15 cellular contexts compared by ENCODE assay signal in the genomic region with DNA sequence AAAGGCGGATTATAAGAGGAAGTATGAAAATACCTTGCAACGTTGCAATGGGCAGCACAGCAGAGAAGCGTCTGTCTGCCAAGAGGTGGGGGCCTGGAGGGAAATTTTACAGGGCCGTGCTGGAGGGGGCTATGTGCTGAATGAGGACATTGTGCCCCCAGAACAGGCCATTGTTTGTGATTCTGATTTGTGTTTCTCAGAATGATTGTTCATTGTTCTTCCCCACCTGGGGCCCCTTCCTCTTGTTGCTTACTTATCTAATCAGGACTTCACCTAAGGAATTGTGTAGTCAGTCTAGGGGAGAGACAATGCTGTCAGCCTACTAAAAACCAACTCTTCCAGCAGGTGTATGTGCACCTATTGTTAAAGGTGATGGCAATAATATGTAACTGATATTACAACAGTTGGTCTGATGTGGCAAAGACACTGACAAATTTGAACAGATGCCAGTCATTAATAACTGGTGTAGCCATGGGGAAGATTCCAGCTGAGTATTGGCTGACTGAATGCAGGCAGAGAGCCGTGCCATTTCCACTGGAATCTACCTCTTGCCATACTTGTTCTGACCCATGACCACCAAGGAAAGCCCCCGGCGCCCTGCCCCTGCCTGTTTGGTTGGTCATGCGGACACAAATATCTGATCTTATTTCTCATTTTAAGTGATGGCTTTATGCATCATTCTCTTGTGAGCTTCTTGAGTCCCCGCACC. TPM values are rescaled to one million over a fixed set of nuclear protein-coding genes. Genes with fewer than 3 reads are reported as not detected.
DNase-seq lines count a peak whose midpoint lies in the region; TF ChIP-seq lines count a peak whose summit lies in the region.
"Had no signal": no experiment of that assay in that cellular context is flagged by ENCODE, and none has a peak within 500 bp of the region (broad histone marks: within the 10 kb centered on the region; RNA-seq: fewer than 3 reads in every experiment).

No MANE protein-coding gene starts in this region.

- H3K9me2 ChIP-seq in OCI-LY7 (ENCODE audit: insufficient read depth, low read length), result no peaks in the 10 kb centered on the region

- H3K4me1 Mint-ChIP-seq in activated naive CD8-positive, alpha-beta T cell (ENCODE audit: low read depth), result peaks cover 30% of the 10 kb centered on the region
- peaks cover 32% of the 10 kb centered on the region for H3K4me1 Mint-ChIP-seq in activated naive CD8-positive, alpha-beta T cell treated with anti-CD3 and anti-CD28 coated beads for 36 hours

- peak overlapping the region; percentile 13 for H3K4me2 ChIP-seq in OCI-LY7 (ENCODE audit: low read length)
- H3K4me2 ChIP-seq: hepatocyte had no signal

- peak overlapping the region; percentile 47 for H3K27ac Mint-ChIP-seq in activated naive CD8-positive, alpha-beta T cell
- no peak overlapping the region for H3K27ac Mint-ChIP-seq in activated naive CD8-positive, alpha-beta T cell treated with anti-CD3 and anti-CD28 coated beads for 36 hours
- H3K27ac Mint-ChIP-seq: activated CD4-positive, alpha-beta memory T cell treated with anti-CD3 and anti-CD28 coated beads, Interleukin-2, amount 10 ng/mL, durations not matched to agents 7 days and 5 days had no signal

- no peaks in the 10 kb centered on the region for H3K27me3 Mint-ChIP-seq in activated naive CD8-positive, alpha-beta T cell
- H3K27me3 Mint-ChIP-seq in activated naive CD8-positive, alpha-beta T cell treated with anti-CD3 and anti-CD28 coated beads for 36 hours, result no peaks in the 10 kb centered on the region
- H3K27me3 Mint-ChIP-seq: activated CD4-positive, alpha-beta memory T cell treated with anti-CD3 and anti-CD28 coated beads, Interleukin-2, amount 10 ng/mL, durations not matched to agents 7 days and 5 days had no signal

- no peak for DNase-seq in activated naive CD8-positive, alpha-beta T cell treated with anti-CD3 and anti-CD28 coated beads for 36 hours
- DNase-seq in OCI-LY7 (ENCODE audit: low spot score), result no peak
- peak; percentile 32 for DNase-seq in kidney tubule cell (ENCODE audit: low spot score)
- DNase-seq in NK-92 (lab: John Stamatoyannopoulos, UW; ENCODE audit: unreplicated experiment), result no peak
- DNase-seq in HEK293T (ENCODE audit: extremely low spot score), result no peak
- DNase-seq in activated CD4-positive, alpha-beta T cell treated with anti-CD3 and anti-CD28 coated beads, Interleukin-2, amount 50 U/mL, for 48 hours, result no peak
- DNase-seq: activated CD4-positive, alpha-beta memory T cell treated with anti-CD3 and anti-CD28 coated beads, Interleukin-2, amount 10 ng/mL, durations not matched to agents 7 days and 5 days; left colon; ovary; stimulated activated naive CD8-positive, alpha-beta T cell treated with anti-CD3 and anti-CD28 coated beads, Interleukin-15, Interleukin-2, amounts not matched to agents 100 U/mL and 50 U/mL, for 24 hours had no signal

- no TSS peak for BruUV-seq in OCI-LY7 (replicated peaks; lab: Mats Ljungman, UMichigan)

- H3K4me1 ChIP-seq in OCI-LY7 (ENCODE audit: insufficient read depth, low read length, poor library complexity, severe bottlenecking), result peaks cover 55% of the 10 kb centered on the region

- H3K79me2 ChIP-seq in OCI-LY7 (ENCODE audit: insufficient read depth, low read depth, low read length), result no peaks in the 10 kb centered on the region
- H3K79me2 ChIP-seq: hepatocyte had no signal

- H3K9me3 Mint-ChIP-seq in activated naive CD8-positive, alpha-beta T cell (ENCODE audit: low read depth), result no peaks in the 10 kb centered on the region
- H3K9me3 Mint-ChIP-seq in activated naive CD8-positive, alpha-beta T cell treated with anti-CD3 and anti-CD28 coated beads for 36 hours, result no peaks in the 10 kb centered on the region
- H3K9me3 Mint-ChIP-seq: activated CD4-positive, alpha-beta memory T cell treated with anti-CD3 and anti-CD28 coated beads, Interleukin-2, amount 10 ng/mL, durations not matched to agents 7 days and 5 days had no signal

- H3K36me3 ChIP-seq in OCI-LY7 (ENCODE audit: insufficient read depth, low read length), result no peaks in the 10 kb centered on the region
- H3K36me3 ChIP-seq: ovary, Peyer's patch, vagina had no signal

- H3K9me3 ChIP-seq in OCI-LY7 (ENCODE audit: low read length), result no peaks in the 10 kb centered on the region
- H3K9me3 ChIP-seq: ovary, Peyer's patch, vagina had no signal

- no peaks in the 10 kb centered on the region for H3K36me3 Mint-ChIP-seq in activated naive CD8-positive, alpha-beta T cell
- no peaks in the 10 kb centered on the region for H3K36me3 Mint-ChIP-seq in activated naive CD8-positive, alpha-beta T cell treated with anti-CD3 and anti-CD28 coated beads for 36 hours

- no peak overlapping the region for H3K4me3 Mint-ChIP-seq in activated naive CD8-positive, alpha-beta T cell
- H3K4me3 Mint-ChIP-seq in activated naive CD8-positive, alpha-beta T cell treated with anti-CD3 and anti-CD28 coated beads for 36 hours, result no peak overlapping the region
- H3K4me3 Mint-ChIP-seq: activated CD4-positive, alpha-beta memory T cell treated with anti-CD3 and anti-CD28 coated beads, Interleukin-2, amount 10 ng/mL, durations not matched to agents 7 days and 5 days had no signal

- CTCF ChIA-PET in OCI-LY7 (lab: Charles Lee; ENCODE audit: unreplicated experiment) (interaction anchor here (0.6 kb wide), 2 partner anchors 119 to 300 kb away, joined by 3 to 5 read pairs; no protein-coding TSS in a partner anchor), HEK293T (lab: Yijun Ruan, JAX) (interaction anchor here (0.7 kb wide), 1 partner anchor 199 kb away, joined by 3 read pairs; no protein-coding TSS in a partner anchor)

- TF ChIP-seq CTCF in OCI-LY7 (conservative IDR thresholded peaks at IDR 0.05; ENCODE audit: low read length), result no peak

- POLR2A ChIA-PET in OCI-LY7 (lab: Charles Lee) (interaction anchor here (0.7 to 2.2 kb wide), 3 partner anchors 79 to 182 kb away, joined by 3 to 8 read pairs (median 4); no protein-coding TSS in a partner anchor), HEK293T (lab: Yijun Ruan, JAX) (no interaction called here)

- no peak overlapping the region for H3K4me3 ChIP-seq in OCI-LY7 (ENCODE audit: low read depth, low read length, poor library complexity, severe bottlenecking)
- H3K4me3 ChIP-seq: hepatocyte, ovary, Peyer's patch, vagina had no signal

- no peak overlapping the region for H3K27ac ChIP-seq in OCI-LY7 (ENCODE audit: low read depth, low read length, poor library complexity, severe bottlenecking)
- peak overlapping the region; percentile 82 for H3K27ac ChIP-seq in temporal lobe (ENCODE audit: low read depth, low read length)
- H3K27ac ChIP-seq: hepatocyte, ovary, Peyer's patch, vagina had no signal

- H4K20me1 ChIP-seq in OCI-LY7 (ENCODE audit: insufficient read depth, low read length), result no peaks in the 10 kb centered on the region

- intact Hi-C loops in OCI-LY7 (cut with micrococcal nuclease; ENCODE audit: unreplicated experiment), result loop anchor here (5.0 kb wide), 2 partner anchors 63 to 138 kb away; no protein-coding TSS in a partner anchor

- peak overlapping the region; percentile 51; the same call in 1 of the 2 replicates for H2AFZ ChIP-seq in OCI-LY7 (ENCODE audit: low read length)
- H2AFZ ChIP-seq: hepatocyte had no signal

TF ChIP-seq in HEK293T, 16 proteins besides CTCF, POLR2A, EP300 and RAD21:
- TF ChIP-seq FOXM1 (IDR thresholded peaks at IDR 0.05; ENCODE audit: borderline replicate concordance) (no peak), SP1 (IDR thresholded peaks at IDR 0.05) (no peak), ELF4 (IDR thresholded peaks at IDR 0.05) (no peak), ARNT (IDR thresholded peaks at IDR 0.05) (no peak), FOXA1 (IDR thresholded peaks at IDR 0.05) (no peak), CTBP1 (IDR thresholded peaks at IDR 0.05; ENCODE audit: borderline replicate concordance) (no peak), FOXK2 (IDR thresholded peaks at IDR 0.05) (no peak), HDGF (IDR thresholded peaks at IDR 0.05; ENCODE audit: borderline replicate concordance) (no peak), TARDBP (IDR thresholded peaks at IDR 0.05) (no peak), NFRKB (IDR thresholded peaks at IDR 0.05) (no peak), LEF1 (IDR thresholded peaks at IDR 0.05; ENCODE audit: borderline replicate concordance) (no peak)
- TF ChIP-seq, protein P1, sequence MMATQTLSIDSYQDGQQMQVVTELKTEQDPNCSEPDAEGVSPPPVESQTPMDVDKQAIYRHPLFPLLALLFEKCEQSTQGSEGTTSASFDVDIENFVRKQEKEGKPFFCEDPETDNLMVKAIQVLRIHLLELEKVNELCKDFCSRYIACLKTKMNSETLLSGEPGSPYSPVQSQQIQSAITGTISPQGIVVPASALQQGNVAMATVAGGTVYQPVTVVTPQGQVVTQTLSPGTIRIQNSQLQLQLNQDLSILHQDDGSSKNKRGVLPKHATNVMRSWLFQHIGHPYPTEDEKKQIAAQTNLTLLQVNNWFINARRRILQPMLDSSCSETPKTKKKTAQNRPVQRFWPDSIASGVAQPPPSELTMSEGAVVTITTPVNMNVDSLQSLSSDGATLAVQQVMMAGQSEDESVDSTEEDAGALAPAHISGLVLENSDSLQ (IDR thresholded peaks at IDR 0.05), result no peak
TF ChIP-seq in HEK293T: peak in this region for 0.

RNA-seq across cellular contexts. Expression of gene PSEN2, which starts 45.2 kb away (rescaled TPM):
- total RNA-seq in activated naive CD8-positive, alpha-beta T cell treated with anti-CD3 and anti-CD28 coated beads for 36 hours, result 1 to 10 TPM; 3.9 to 4.6 TPM
- total RNA-seq in OCI-LY7 (2014; rRNA removed; shearing (Covaris generic)), result 1.2 and 1.7 TPM in 2 replicates
- total RNA-seq in OCI-LY7 (2022) (0.48 TPM in 1 of 2 replicates, not detected in the other), temporal lobe (20.4 TPM)
